Comparison of ENCODE assay signal across 12 cellular contexts in genomic region chr3:23735062-23735461, GRCh38.
DNase-seq lines count a peak whose midpoint lies in the region; ATAC-seq and TF ChIP-seq lines count a peak whose summit lies in the region.
"Had no signal": no experiment of that assay in that cellular context is flagged by ENCODE, and none has a peak within 500 bp of the region (broad histone marks: within the 10 kb centered on the region; RNA-seq: fewer than 3 reads in every experiment).

No MANE protein-coding gene starts in this region.

- H3K9me3 ChIP-seq in PC-3 (ENCODE audit: low read length): no peaks in the 10 kb centered on the region

- H3K9me2 ChIP-seq in GM23338 (ENCODE audit: insufficient read depth): 0 out of 2 replicates have a peak, but pooled peaks cover 4% of the 10 kb centered on the region
- H3K9me2 ChIP-seq in PC-3 (replicated peaks; ENCODE audit: low read length): no peaks in the 10 kb centered on the region

- H3K4me2 ChIP-seq in GM23338 (no peak overlapping the region; the same call in 1 of the 2 replicates), PC-3 (ENCODE audit: low read length) (peak overlapping the region; percentile 64)

- CTCF ChIA-PET in PC-3 (lab: Charles Lee): no interaction called here

- no peak for ATAC-seq in GM23338
- ATAC-seq in PC-3: peak; percentile 33
- ATAC-seq in left lobe of liver: peak; percentile 23
- no peak for ATAC-seq in GM18909 (IDR thresholded peaks at IDR 0.05; ENCODE audit: poor library complexity, unreplicated experiment)
- ATAC-seq: K562 had no signal

- POLR2A ChIA-PET in PC-3 (lab: Charles Lee; ENCODE audit: unreplicated experiment): interaction anchor here (0.6 kb wide), 1 partner anchor 528 kb away, joined by 4 read pairs; no protein-coding TSS in a partner anchor

- H3K4me3 ChIP-seq in GM23338: no peak overlapping the region
- peak overlapping the region; percentile 13; the same call in 1 of the 2 replicates for H3K4me3 ChIP-seq in PC-3 (ENCODE audit: low read length)
- H3K4me3 ChIP-seq: K562 had no signal

- H3K4me1 ChIP-seq in GM23338 (ENCODE audit: insufficient read depth) (peaks cover 37% of the 10 kb centered on the region), PC-3 (ENCODE audit: insufficient read depth, low read length) (peaks cover 43% of the 10 kb centered on the region)

- H3K79me2 ChIP-seq in GM23338 (replicated peaks; ENCODE audit: insufficient read depth) (no peaks in the 10 kb centered on the region), PC-3 (ENCODE audit: low read length) (no peaks in the 10 kb centered on the region)

- H3K36me3 ChIP-seq in GM23338 (ENCODE audit: insufficient read depth): no peaks in the 10 kb centered on the region
- H3K36me3 ChIP-seq in PC-3 (ENCODE audit: low read depth, low read length): no peaks in the 10 kb centered on the region

- H4K20me1 ChIP-seq in GM23338 (replicated peaks; ENCODE audit: insufficient read depth) (no peaks in the 10 kb centered on the region), PC-3 (ENCODE audit: low read length) (no peaks in the 10 kb centered on the region)

- no TSS peak for BruUV-seq in PC-3 (replicated peaks; lab: Mats Ljungman, UMichigan)

- H3K9me3 Mint-ChIP-seq in GM23338: no peaks in the 10 kb centered on the region

- intact Hi-C loops in PC-3 (cut with micrococcal nuclease): no loop called here

- peak overlapping the region; percentile 70; the same call in 1 of the 2 replicates for H2AFZ ChIP-seq in GM23338
- H2AFZ ChIP-seq in PC-3 (ENCODE audit: low read length): peak overlapping the region; percentile 36; the same call in 1 of the 2 replicates

- H3K27me3 ChIP-seq in GM23338 (ENCODE audit: insufficient read depth) (no peaks in the 10 kb centered on the region; the same call in 1 of the 2 replicates), PC-3 (ENCODE audit: low read length) (no peaks in the 10 kb centered on the region)

- peaks cover 42% of the 10 kb centered on the region for H3K4me1 Mint-ChIP-seq in GM23338

- TF ChIP-seq CTCF in GM23338 (conservative IDR thresholded peaks at IDR 0.05; ENCODE audit: low read depth in 2 of 2): no peak
- TF ChIP-seq CTCF in PC-3 (conservative IDR thresholded peaks at IDR 0.05; ENCODE audit: low read depth, low read length): no peak

- H3F3A ChIP-seq in GM23338 (replicated peaks; ENCODE audit: low read depth) (no peaks in the 10 kb centered on the region), PC-3 (ENCODE audit: low read length, unreplicated experiment) (peaks cover 5% of the 10 kb centered on the region)

- H3K9ac ChIP-seq in PC-3 (ENCODE audit: low read length): no peak overlapping the region

- H3K36me3 Mint-ChIP-seq in GM23338 (ENCODE audit: low read depth): no peaks in the 10 kb centered on the region

- H3K27ac ChIP-seq in GM23338 (ENCODE audit: low read depth) (no peak overlapping the region), PC-3 (ENCODE audit: low read length) (peak overlapping the region; percentile 30), epithelial cell of prostate (peak overlapping the region; percentile 33)

- DNase-seq in GM23338 (ENCODE audit: low spot score) (no peak), PC-3 (peak; percentile 52), epithelial cell of prostate (ENCODE audit: low read depth, low spot score) (no peak), left lobe of liver (ENCODE audit: low spot score) (no peak), NCI-H2196 (lab: John Stamatoyannopoulos, UW; ENCODE audit: unreplicated experiment) (no peak), superior temporal gyrus (ENCODE audit: extremely low spot score) (no peak)
- DNase-seq: DMS53, NCI-H1436 treated with DMSO at 0.1 percent for 48 hours, NCI-H2081 treated with DMSO at 0.1 percent for 48 hours, NCI-H446 treated with DMSO at 0.1 percent for 48 hours had no signal

- no peak overlapping the region for H3K27ac Mint-ChIP-seq in GM23338

- H3K4me3 Mint-ChIP-seq in GM23338: no peak overlapping the region

- peaks cover 2% of the 10 kb centered on the region for H3K27me3 Mint-ChIP-seq in GM23338 (ENCODE audit: insufficient read depth, low read depth, poor library complexity)

TF ChIP-seq in GM23338, 12 proteins besides CTCF, POLR2A, EP300 and RAD21 (continues in another document):
- TF ChIP-seq EZH2 (IDR thresholded peaks at IDR 0.05; ENCODE audit: low read depth, unreplicated experiment) (no peak), ZNF462 (CRISPR knock-in tag; IDR thresholded peaks at IDR 0.05) (no peak), CREB1 (CRISPR knock-in tag; IDR thresholded peaks at IDR 0.05; ENCODE audit: low read depth) (no peak), EZH2phosphoT487 (IDR thresholded peaks at IDR 0.05; ENCODE audit: unreplicated experiment) (no peak), ETS1 (IDR thresholded peaks at IDR 0.05) (no peak), POLR2AphosphoS5 (IDR thresholded peaks at IDR 0.05; ENCODE audit: low read depth) (no peak), NANOG (IDR thresholded peaks at IDR 0.05; ENCODE audit: borderline replicate concordance) (no peak)

Comparison
In these comparisons a context has a peak if more than half of its experiments do, and no peak if none do; other contexts are left out.
1. ATAC-seq: peak in PC-3 (single experiment) and left lobe of liver (single experiment); none in GM23338 (single experiment) and GM18909 (single experiment).